In the genomic region with DNA sequence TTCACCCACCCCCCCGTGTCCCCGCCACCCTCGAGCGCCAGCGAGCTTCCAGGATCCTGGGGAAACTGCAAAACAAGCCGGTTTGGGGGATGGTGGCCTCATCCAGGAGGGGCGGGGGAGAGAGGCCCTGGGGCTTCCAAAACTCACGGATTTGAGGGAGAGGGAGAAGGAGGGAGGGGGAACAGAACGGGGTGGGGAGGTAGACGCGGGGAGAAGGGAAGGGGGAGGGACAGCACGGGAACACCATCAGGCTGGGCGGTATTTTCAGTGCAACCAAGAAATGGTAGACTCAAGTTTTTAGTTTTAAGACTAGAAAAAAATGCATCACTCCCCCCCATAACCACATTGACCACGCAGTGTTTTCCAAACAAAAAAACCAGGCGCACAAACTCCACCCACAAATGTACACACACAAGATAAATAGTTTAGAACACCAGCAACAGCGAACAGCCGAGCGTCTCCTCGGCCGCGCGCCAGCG, we compare ENCODE assay signal across 6 cellular contexts. TPM values are rescaled to one million over a fixed set of nuclear protein-coding genes. Genes with fewer than 3 reads are reported as not detected.
A peak's percentile ranks its signal among the peaks of the same experiment; 100 is the strongest.
DNase-seq lines count a peak whose midpoint lies in the region; ATAC-seq and TF ChIP-seq lines count a peak whose summit lies in the region.

No MANE protein-coding gene starts in this region.

- CTCF ChIA-PET in Calu3 (lab: Charles Lee) (no interaction called here), T-cell (lab: Charles Lee) (no interaction called here)

- H3K9me3 Mint-ChIP-seq in Calu3 (ENCODE audit: low read depth, unreplicated experiment) (no peaks in the 10 kb centered on the region), T-cell (no peaks in the 10 kb centered on the region)

- peaks cover 13 to 93% of the 10 kb centered on the region in 2 donors for H3K27me3 ChIP-seq in left lung

- DNase-seq in Calu3: no peak
- no peak for DNase-seq in T-cell
- no peak for DNase-seq in left lung
- DNase-seq in pons (ENCODE audit: low spot score): no peak

- no peaks in the 10 kb centered on the region for H3K36me3 ChIP-seq in left lung

- H3K9me3 ChIP-seq in left lung: no peaks in the 10 kb centered on the region

- BruUV-seq in Calu3 (replicated peaks; lab: Mats Ljungman, UMichigan): no TSS peak

- ATAC-seq in T-cell (replicated peaks in 1 of 4) (no peak), left lung (no peak), HG03565 (IDR thresholded peaks at IDR 0.05; ENCODE audit: unreplicated experiment) (no peak), HG02970 (IDR thresholded peaks at IDR 0.05; ENCODE audit: low FRiP score, unreplicated experiment) (no peak)

- TF ChIP-seq CTCF in Calu3 (IDR thresholded peaks at IDR 0.05; ENCODE audit: unreplicated experiment) (no peak), left lung (IDR thresholded peaks at IDR 0.05) (no peak)

- H3K27ac Mint-ChIP-seq in Calu3 (ENCODE audit: unreplicated experiment) (peak overlapping the region; percentile 71), T-cell (no peak overlapping the region)

- intact Hi-C loops in Calu3 (cut with micrococcal nuclease; ENCODE audit: unreplicated experiment) (no loop called here), left lung (cut with DNase I) (loop anchor here in 1 of 2 donors (10.0 kb wide), 1 partner anchor 104 kb away; no protein-coding TSS in a partner anchor)

- peaks cover 19 to 68% of the 10 kb centered on the region in 2 donors for H3K4me1 ChIP-seq in left lung

- H3K4me3 Mint-ChIP-seq in Calu3 (ENCODE audit: low read depth, unreplicated experiment) (peak overlapping the region; percentile 81), T-cell (peak overlapping the region; percentile 68 to 81 (median 71))

- H3K27me3 Mint-ChIP-seq in Calu3 (ENCODE audit: unreplicated experiment) (no peaks in the 10 kb centered on the region), T-cell (peaks cover 14 to 29% of the 10 kb centered on the region in 2 donors)

- H3K4me1 Mint-ChIP-seq in Calu3 (ENCODE audit: low read depth, unreplicated experiment) (peaks cover 13% of the 10 kb centered on the region), T-cell (peaks cover 15 to 25% (median 16%) of the 10 kb centered on the region in 3 donors)

- peak overlapping the region; percentile 62 to 67 for H3K27ac ChIP-seq in left lung

- POLR2A ChIA-PET in T-cell (lab: Charles Lee): interaction anchor here in 1 of 2 donors (0.6 kb wide), 1 partner anchor 18 kb away, joined by 15 read pairs; no protein-coding TSS in a partner anchor

- H3K36me3 Mint-ChIP-seq in Calu3 (ENCODE audit: insufficient read depth, unreplicated experiment) (peaks cover 56% of the 10 kb centered on the region), T-cell (no peaks in the 10 kb centered on the region)

- peak overlapping the region; percentile 34 to 46 for H3K4me3 ChIP-seq in left lung

RNA-seq across cellular contexts. Expression of a gene that starts 1.4 kb away (rescaled TPM):
- total RNA-seq in Calu3 (2022): 32.6 and 32.9 TPM in 2 replicates
- 1 to 10 TPM in 4 of 5 donors, under 1 TPM in 1; 0.55 to 2.7 (median 1.7) TPM for total RNA-seq in T-cell
- total RNA-seq in left lung: 10 to 100 TPM; 11.3 to 15.2 TPM

RNA-seq across cellular contexts. Expression of a gene that starts 23.1 kb away (rescaled TPM):
- total RNA-seq in Calu3 (2022) (51.8 and 60.2 TPM in 2 replicates), T-cell (1 to 10 TPM; 2.2 to 5.6 (median 3.2) TPM), left lung (10 to 100 TPM; 31.8 to 38.5 TPM)

RNA-seq across cellular contexts. Expression of a gene that starts 45.5 kb away (rescaled TPM):
- total RNA-seq in Calu3 (2022) (41.8 and 43.5 TPM in 2 replicates), T-cell (10 to 100 TPM; 36.1 to 62.2 (median 58.8) TPM), left lung (10 to 100 TPM; 47.8 to 49.7 TPM)

RNA-seq across cellular contexts. Expression of a gene that starts 49.6 kb away (rescaled TPM):
- total RNA-seq in Calu3 (2022) (not detected in 2 replicates), T-cell (under 1 TPM in 1 of 5 donors, not detected in 4; 0.54 TPM), left lung (not detected)

RNA-seq across cellular contexts. Expression of a gene that starts 59.6 kb away (rescaled TPM):
- 360 and 383 TPM in 2 replicates for total RNA-seq in Calu3 (2022)
- 100 to 1,000 TPM in 2 of 5 donors, 10 to 100 TPM in 3; 50.6 to 118 (median 95.3) TPM for total RNA-seq in T-cell
- 100 to 1,000 TPM; 245 to 337 TPM for total RNA-seq in left lung
